1 cellular context compared by ENCODE assay signal in genomic region chr6:65289491-65289890, GRCh38.
TF ChIP-seq lines count a peak whose summit lies in the region.

No MANE protein-coding gene starts in this region.

TF ChIP-seq in endothelial cell of umbilical vein, 7 proteins besides CTCF, POLR2A, EP300 and RAD21:
- TF ChIP-seq GATA2 (IDR thresholded peaks at IDR 0.05; ENCODE audit: insufficient read depth, insufficient read length, low read depth, low read length) = no peak
- TF ChIP-seq JUN (IDR thresholded peaks at IDR 0.05; ENCODE audit: borderline replicate concordance, insufficient read depth, insufficient read length, low read depth) = peak; percentile 76
- peak; percentile 78 for TF ChIP-seq FOS (IDR thresholded peaks at IDR 0.05; ENCODE audit: borderline replicate concordance, insufficient read depth, low read length)
